In the genomic region with DNA sequence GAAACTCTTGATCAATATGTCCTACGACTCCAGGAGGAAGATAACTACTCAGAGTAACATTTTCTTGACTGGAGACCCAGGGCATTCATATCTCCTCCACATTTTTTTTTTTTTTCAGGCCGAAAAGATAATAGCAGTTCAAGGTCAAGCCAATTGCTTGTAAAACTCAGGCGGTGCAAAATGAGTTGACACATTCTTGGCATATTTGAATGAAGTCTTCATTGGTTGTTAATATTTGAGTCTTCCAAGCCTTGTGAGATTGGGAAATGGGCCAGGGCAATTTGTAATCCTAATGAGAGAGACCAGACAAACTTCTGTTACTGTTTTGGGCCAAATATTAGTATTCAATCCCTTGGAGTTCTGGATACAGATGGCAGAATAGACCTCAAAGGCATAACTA, we compare ENCODE assay signal across 20 cellular contexts.
DNase-seq lines count a peak whose midpoint lies in the region; TF ChIP-seq lines count a peak whose summit lies in the region.
"Had no signal": no experiment of that assay in that cellular context is flagged by ENCODE, and none has a peak within 500 bp of the region (broad histone marks: within the 10 kb centered on the region; RNA-seq: fewer than 3 reads in every experiment).

No MANE protein-coding gene starts in this region.

- DNase-seq in NCI-H82 (lab: John Stamatoyannopoulos, UW) (peak; percentile 13), NCI-H82 treated with DMSO at 0.1 percent for 48 hours (lab: John Stamatoyannopoulos, UW; ENCODE audit: unreplicated experiment) (no peak), NCI-H446 treated with DMSO at 0.1 percent for 48 hours (lab: John Stamatoyannopoulos, UW) (peak; percentile 99), fibroblast of the aortic adventitia (ENCODE audit: low read depth) (peak; percentile 63), renal cortical epithelial cell (ENCODE audit: low read depth) (peak; percentile 21), iPS-NIHi7 (ENCODE audit: extremely low spot score) (no peak), GM03348 (ENCODE audit: low spot score) (no peak), NCI-H187 treated with DMSO at 0.1 percent for 48 hours (lab: John Stamatoyannopoulos, UW) (no peak)
- DNase-seq: 8988T; activated CD4-positive, alpha-beta memory T cell treated with anti-CD3 and anti-CD28 coated beads for 36 hours; activated naive CD8-positive, alpha-beta T cell treated with anti-CD3 and anti-CD28 coated beads for 36 hours; activated T-cell treated with anti-CD3 and anti-CD28 coated beads, Interleukin-2, amount 50 U/mL, for 4 hours; effector memory CD4-positive, alpha-beta T cell; hypothalamus; OCI-M1; right cardiac atrium; stimulated activated naive B cell treated with anti-CD40 and anti-IgM and Interleukin-4, amounts not matched to agents 10 μg/mL and 1 μg/mL and 100 μg/mL, for 72 hours; T-helper 2 cell; thyroid gland had no signal

- TF ChIP-seq CTCF in fibroblast of the aortic adventitia (IDR thresholded peaks at IDR 0.05; ENCODE audit: insufficient read depth, low read length): no peak

- H3K4me3 ChIP-seq in fibroblast of the aortic adventitia (ENCODE audit: low read depth, low read length): no peak overlapping the region
- H3K4me3 ChIP-seq: BLaER1, thyroid gland had no signal

Comparison
In these comparisons a context has a peak if more than half of its experiments do, and no peak if none do; other contexts are left out.
1. DNase-seq: peak in NCI-H82 (single experiment), NCI-H446 treated with DMSO at 0.1 percent for 48 hours (single experiment), fibroblast of the aortic adventitia (single experiment) and renal cortical epithelial cell (single experiment); none in NCI-H82 treated with DMSO at 0.1 percent for 48 hours (single experiment), iPS-NIHi7 (single experiment), GM03348 (single experiment) and NCI-H187 treated with DMSO at 0.1 percent for 48 hours (single experiment).